Comparison of ENCODE assay signal across 26 cellular contexts in genomic region chr3:68123231-68123630, GRCh38.
"Had no signal": no experiment of that assay in that cellular context is flagged by ENCODE, and none has a peak within 500 bp of the region (broad histone marks: within the 10 kb centered on the region; RNA-seq: fewer than 3 reads in every experiment).

No MANE protein-coding gene starts in this region.

- H3K4me1 ChIP-seq: SJCRH30 had no signal

- H3K36me3 ChIP-seq: SJCRH30 had no signal

- H3K9me3 ChIP-seq: SJCRH30 had no signal

- H3K4me2 ChIP-seq: KMS-11 had no signal

- H3K27me3 ChIP-seq: SJCRH30 had no signal

- DNase-seq: Kasumi-1, MV-4-11, NCI-H1092, NCI-H1105 treated with DMSO at 0.1 percent for 48 hours, NCI-H1417 treated with DMSO at 0.1 percent for 48 hours, NCI-H146, NCI-H1694 treated with DMSO at 0.1 percent for 48 hours, NCI-H1930, NCI-H2081, NCI-H2107, NCI-H2227 treated with DMSO at 0.1 percent for 48 hours, NCI-H446, NCI-H510A, NCI-H524 treated with DMSO at 0.1 percent for 48 hours, NCI-H69, NCI-H774, SHP77, SJCRH30, T-helper 1 cell, T-helper 17 cell had no signal

- H3K27ac ChIP-seq: HL-60, KMS-11, RWPE1, SJCRH30 had no signal

- H3K9ac ChIP-seq: KMS-11 had no signal

- ATAC-seq: K562, Panc1, SK-N-SH treated with all-trans-retinoic acid at 6 μM for 48 hours, T-helper 17 cell had no signal

- FAIRE-seq: K562 had no signal

- H3K4me3 ChIP-seq: K562, SJCRH30 had no signal
